20 cellular contexts compared by ENCODE assay signal in the genomic region with DNA sequence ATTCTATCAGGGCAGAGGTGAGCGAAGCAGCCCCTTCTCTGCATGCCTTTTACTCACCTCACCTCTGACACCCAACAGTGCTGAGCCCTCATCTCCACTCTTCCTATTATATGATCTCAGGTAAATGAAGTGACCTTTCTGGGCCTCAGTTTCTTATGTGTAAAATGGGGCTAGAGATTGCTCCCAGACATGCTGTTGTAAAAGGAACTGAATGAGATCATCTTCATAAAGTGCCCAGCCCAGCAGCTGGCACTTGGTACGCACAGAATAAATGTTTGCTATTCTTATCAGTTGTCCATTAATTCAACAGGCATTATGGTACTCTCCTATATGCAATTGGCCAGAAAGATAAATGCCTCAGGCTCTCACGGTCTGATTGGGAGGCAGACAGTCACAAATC. TPM values are rescaled to one million over a fixed set of nuclear protein-coding genes. Genes with fewer than 3 reads are reported as not detected.
A peak's percentile ranks its signal among the peaks of the same experiment; 100 is the strongest.
DNase-seq lines count a peak whose midpoint lies in the region; ATAC-seq, FAIRE-seq and TF ChIP-seq lines count a peak whose summit lies in the region.
"Had no signal": no experiment of that assay in that cellular context is flagged by ENCODE, and none has a peak within 500 bp of the region (broad histone marks: within the 10 kb centered on the region; RNA-seq: fewer than 3 reads in every experiment).

No MANE protein-coding gene starts in this region.

- TF ChIP-seq CTCF in left ventricle myocardium inferior (IDR thresholded peaks at IDR 0.05; ENCODE audit: borderline replicate concordance) (no peak), coronary artery (IDR thresholded peaks at IDR 0.05) (no peak)

- H3K4me1 ChIP-seq in left ventricle myocardium inferior = peaks cover 10% of the 10 kb centered on the region
- H3K4me1 ChIP-seq in small intestine (ENCODE audit: control insufficient read depth in 2 of 2, insufficient read depth in 1 of 2, low read depth in 1 of 2, low read length in 1 of 2) = peaks cover 0 to under 1% of the 10 kb centered on the region in 2 donors
- H3K4me1 ChIP-seq: uterus had no signal

- 30 to 64% (median 55%) methylated on average over 3 of the region's 3 CpGs for WGBS in small intestine, 3 donors

- peak; percentile 22 for DNase-seq in Right ventricle myocardium inferior (ENCODE audit: missing footprints)
- DNase-seq in left ventricle myocardium inferior = no peak
- DNase-seq in NCI-H345 (lab: John Stamatoyannopoulos, UW) = peak; percentile 84
- DNase-seq in coronary artery (ENCODE audit: low spot score) = peak; percentile 56
- peak; percentile 97 for DNase-seq in small intestine
- DNase-seq in GDM1 (lab: John Stamatoyannopoulos, UW) = no peak
- DNase-seq in occipital lobe (lab: John Stamatoyannopoulos, UW) = no peak
- DNase-seq: activated CD8-positive, alpha-beta T cell treated with anti-CD3 and anti-CD28 coated beads, Interleukin-2, amount 10 ng/mL, durations not matched to agents 7 days and 5 days; activated naive CD8-positive, alpha-beta T cell treated with anti-CD3 and anti-CD28 coated beads, Interleukin-2, amount 10 ng/mL, durations not matched to agents 7 days and 5 days; CD8-positive, alpha-beta T cell; dermis blood vessel endothelial cell; foreskin melanocyte; KBM-7; left cardiac atrium; right cardiac atrium; SHP77; stimulated activated CD4-positive, alpha-beta T cell treated with anti-CD3 and anti-CD28 coated beads, Interleukin-2, amount 100 ng/mL, for 24 hours had no signal

- H3K9me3 ChIP-seq in left ventricle myocardium inferior (replicated peaks) = no peaks in the 10 kb centered on the region
- H3K9me3 ChIP-seq in small intestine (ENCODE audit: control insufficient read depth, low read depth) = no peaks in the 10 kb centered on the region
- H3K9me3 ChIP-seq: uterus had no signal

- FAIRE-seq in small intestine (lab: Jason Lieb, UNC) = no peak

- intact Hi-C loops in Right ventricle myocardium inferior (cut with DNase I) (no loop called here), left ventricle myocardium inferior (cut with micrococcal nuclease) (no loop called here)

- ATAC-seq in Right ventricle myocardium inferior (no peak), GM18867 (IDR thresholded peaks at IDR 0.05; ENCODE audit: unreplicated experiment) (no peak)
- ATAC-seq: activated CD8-positive, alpha-beta T cell treated with anti-CD3 and anti-CD28 coated beads, Interleukin-2, amount 10 ng/mL, durations not matched to agents 7 days and 5 days; CD8-positive, alpha-beta T cell; left cardiac atrium; right cardiac atrium; WTC11 had no signal

- H3K27ac ChIP-seq in left ventricle myocardium inferior (replicated peaks) (no peak overlapping the region), coronary artery (no peak overlapping the region), small intestine (ENCODE audit: low read depth in 1 of 2, low read length in 1 of 2) (peak overlapping the region; percentile 57 to 63)
- H3K27ac ChIP-seq: uterus had no signal

- H3K27me3 ChIP-seq in left ventricle myocardium inferior (ENCODE audit: low read depth) (no peaks in the 10 kb centered on the region), small intestine (ENCODE audit: control insufficient read depth in 2 of 2, insufficient read depth in 2 of 2, low read length in 2 of 2) (no peaks in the 10 kb centered on the region)
- H3K27me3 ChIP-seq: uterus had no signal

- peaks cover 6% of the 10 kb centered on the region for H3K36me3 ChIP-seq in left ventricle myocardium inferior
- H3K36me3 ChIP-seq in small intestine (ENCODE audit: control insufficient read depth in 2 of 2, insufficient read depth in 2 of 2, low read length in 2 of 2) = no peaks in the 10 kb centered on the region
- H3K36me3 ChIP-seq: uterus had no signal

- H3K4me3 ChIP-seq in left ventricle myocardium inferior = no peak overlapping the region
- no peak overlapping the region for H3K4me3 ChIP-seq in coronary artery
- H3K4me3 ChIP-seq in small intestine (ENCODE audit: low read depth in 1 of 2, low read length in 2 of 2) = no peak overlapping the region
- H3K4me3 ChIP-seq: uterus had no signal

RNA-seq across cellular contexts. Expression of gene GALK1, which starts 4.5 kb away (rescaled TPM):
- 23.8 TPM for total RNA-seq in Right ventricle myocardium inferior
- 19.1 TPM for total RNA-seq in left ventricle myocardium inferior
- 100 to 1,000 TPM in 1 of 3 donors, 10 to 100 TPM in 2; 43.4 to 116 (median 83.5) TPM for polyA plus RNA-seq in small intestine
- total RNA-seq in occipital lobe = 11.4 TPM

RNA-seq across cellular contexts. Expression of gene UNK, which starts 15.1 kb away (rescaled TPM):
- 16.0 TPM for total RNA-seq in Right ventricle myocardium inferior
- 14.7 TPM for total RNA-seq in left ventricle myocardium inferior
- polyA plus RNA-seq in small intestine = 10 to 100 TPM in 2 of 3 donors, 1 to 10 TPM in 1; 8.9 to 20.0 (median 12.7) TPM
- 29.2 TPM for total RNA-seq in occipital lobe

RNA-seq across cellular contexts. Expression of gene ITGB4, which starts 48.3 kb away (rescaled TPM):
- total RNA-seq in Right ventricle myocardium inferior (7.5 TPM), left ventricle myocardium inferior (10.6 TPM), occipital lobe (2.7 TPM)
- polyA plus RNA-seq in small intestine = 100 to 1,000 TPM; 100 to 288 (median 210) TPM

Comparison
In these comparisons a context has a peak if more than half of its experiments do, and no peak if none do; other contexts are left out.
1. DNase-seq: peak in Right ventricle myocardium inferior (single experiment), NCI-H345 (single experiment), coronary artery (single experiment) and small intestine (single experiment); none in left ventricle myocardium inferior (single experiment), GDM1 (single experiment) and occipital lobe (single experiment).
2. H3K27ac ChIP-seq: peak in small intestine (2 of 2); none in left ventricle myocardium inferior (single experiment) and coronary artery (0 of 2).